ENCODE assay signal across 10 cellular contexts in the genomic region with DNA sequence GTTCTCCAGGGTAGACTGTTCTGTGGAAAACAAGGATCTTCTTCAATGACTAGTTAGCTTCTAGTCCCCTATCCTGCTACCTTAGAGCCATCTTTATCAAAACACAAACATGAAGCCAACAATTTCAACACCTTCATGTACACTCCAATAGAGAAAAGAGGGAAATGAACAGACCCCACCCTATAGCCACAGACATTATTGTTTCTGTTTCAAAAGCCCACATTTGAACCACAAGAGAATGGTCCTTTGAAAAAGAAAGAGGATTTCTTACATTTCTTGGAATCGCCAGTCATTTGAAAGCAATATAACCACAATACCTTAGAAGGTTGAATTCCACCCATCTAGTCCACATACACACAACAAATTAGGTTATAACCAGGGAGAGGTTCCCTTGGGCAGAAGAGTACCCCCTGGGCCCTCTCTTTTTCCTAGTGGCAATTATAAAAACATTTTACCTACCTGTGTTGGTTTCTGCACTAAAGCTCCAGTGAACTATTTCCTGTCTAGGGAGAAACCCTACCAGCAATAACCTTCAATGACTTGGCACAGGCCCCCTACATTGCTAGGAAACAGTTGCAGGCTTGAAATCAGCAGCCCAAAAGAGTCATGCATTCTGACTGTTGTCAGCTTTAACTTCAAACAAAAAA. TPM values are rescaled to one million over a fixed set of nuclear protein-coding genes. Genes with fewer than 3 reads are reported as not detected.
DNase-seq lines count a peak whose midpoint lies in the region; ATAC-seq, FAIRE-seq and TF ChIP-seq lines count a peak whose summit lies in the region.
"Had no signal": no experiment of that assay in that cellular context is flagged by ENCODE, and none has a peak within 500 bp of the region (broad histone marks: within the 10 kb centered on the region; RNA-seq: fewer than 3 reads in every experiment).

No MANE protein-coding gene starts in this region.

- H3K27ac ChIP-seq in right cardiac atrium (ENCODE audit: low read length) (no peak overlapping the region), pancreas (no peak overlapping the region)

- peak; percentile 65 for DNase-seq in activated CD8-positive, alpha-beta memory T cell treated with anti-CD3 and anti-CD28 coated beads, Interleukin-2, amount 10 ng/mL, durations not matched to agents 7 days and 5 days
- DNase-seq in activated CD8-positive, alpha-beta memory T cell treated with anti-CD3 and anti-CD28 coated beads, Interleukin-2, amount 50 U/mL, for 4 hours: no peak
- DNase-seq in MV-4-11 (lab: John Stamatoyannopoulos, UW) (peak; percentile 54), right cardiac atrium (no peak), pancreas (no peak)
- DNase-seq in activated T-helper 2 cell treated with anti-CD3 and anti-CD28 coated beads, Interferon-gamma antibody, Interleukin-2, Interleukin-4, amounts not matched to agents 10 μg/mL and 5 μg/mL and 100 μg/mL, durations not matched to agents 14 hours and 24 hours and 36 hours (ENCODE audit: low spot score): peak; percentile 18
- peak in 1 of 2 donors; percentile 52 for DNase-seq in stimulated activated effector memory CD8-positive, alpha-beta T cell treated with anti-CD3 and anti-CD28 coated beads, Interleukin-12 subunit alpha, Interleukin-12 subunit beta, amount 100 ng/mL, for 72 hours (ENCODE audit: low spot score in 2 of 2)
- DNase-seq: NCI-H2107, trophoblast cell had no signal

- WGBS in right cardiac atrium: 84% methylated on average over 1 of the region's 1 CpG
- 91 to 97% methylated on average over 1 of the region's 1 CpG for WGBS in pancreas, 2 donors

- FAIRE-seq in pancreas (lab: Jason Lieb, UNC): no peak

- TF ChIP-seq CTCF in pancreas (IDR thresholded peaks at IDR 0.05): no peak

- no peaks in the 10 kb centered on the region for H3K9me3 ChIP-seq in right cardiac atrium (ENCODE audit: control insufficient read depth, low read length)
- H3K9me3 ChIP-seq in pancreas: no peaks in the 10 kb centered on the region

- H3K36me3 ChIP-seq in pancreas: no peaks in the 10 kb centered on the region

- ATAC-seq in activated CD8-positive, alpha-beta memory T cell treated with anti-CD3 and anti-CD28 coated beads, Interleukin-2, amount 10 ng/mL, durations not matched to agents 7 days and 5 days: peak; percentile 42
- ATAC-seq in stimulated activated effector memory CD8-positive, alpha-beta T cell treated with anti-CD3 and anti-CD28 coated beads, Interleukin-12 subunit alpha, Interleukin-12 subunit beta, amount 100 ng/mL, for 72 hours: peak; percentile 57
- ATAC-seq in right cardiac atrium (no peak), HG02938 (IDR thresholded peaks at IDR 0.05; ENCODE audit: unreplicated experiment) (no peak), pancreas (no peak)

- H3K4me1 ChIP-seq in right cardiac atrium (ENCODE audit: control insufficient read depth, insufficient read depth, low read length) (peaks cover 2% of the 10 kb centered on the region), pancreas (peaks cover 0 to 3% (median 0%) of the 10 kb centered on the region in 3 donors)

- peak overlapping the region; percentile 54 for H3K4me3 Mint-ChIP-seq in activated CD8-positive, alpha-beta memory T cell treated with anti-CD3 and anti-CD28 coated beads, Interleukin-2, amount 10 ng/mL, durations not matched to agents 7 days and 5 days
- H3K4me3 Mint-ChIP-seq in activated T-helper 2 cell treated with anti-CD3 and anti-CD28 coated beads, Interferon-gamma antibody, Interleukin-2, Interleukin-4, amounts not matched to agents 10 μg/mL and 5 μg/mL and 100 μg/mL, durations not matched to agents 14 hours and 24 hours and 36 hours (ENCODE audit: low read depth): peak overlapping the region; percentile 54
- peak overlapping the region; percentile 10 for H3K4me3 Mint-ChIP-seq in stimulated activated effector memory CD8-positive, alpha-beta T cell treated with anti-CD3 and anti-CD28 coated beads, Interleukin-12 subunit alpha, Interleukin-12 subunit beta, amount 100 ng/mL, for 72 hours

- H3K4me3 ChIP-seq in right cardiac atrium (ENCODE audit: low read length): no peak overlapping the region
- no peak overlapping the region for H3K4me3 ChIP-seq in pancreas

- CTCF ChIA-PET in activated CD8-positive, alpha-beta memory T cell treated with anti-CD3 and anti-CD28 coated beads, Interleukin-2, amount 10 ng/mL, durations not matched to agents 7 days and 5 days (lab: Charles Lee): interaction anchor here (0.6 to 2.1 kb wide), 5 partner anchors 9 to 230 kb away, joined by 3 to 15 read pairs (median 5); a partner anchor contains a TSS

- H3K27me3 Mint-ChIP-seq in activated CD8-positive, alpha-beta memory T cell treated with anti-CD3 and anti-CD28 coated beads, Interleukin-2, amount 10 ng/mL, durations not matched to agents 7 days and 5 days: peaks cover 2% of the 10 kb centered on the region
- H3K27me3 Mint-ChIP-seq in activated T-helper 2 cell treated with anti-CD3 and anti-CD28 coated beads, Interferon-gamma antibody, Interleukin-2, Interleukin-4, amounts not matched to agents 10 μg/mL and 5 μg/mL and 100 μg/mL, durations not matched to agents 14 hours and 24 hours and 36 hours (ENCODE audit: low read depth): peaks cover 9% of the 10 kb centered on the region

- no peaks in the 10 kb centered on the region for H3K27me3 ChIP-seq in right cardiac atrium (ENCODE audit: control insufficient read depth, insufficient read depth)
- H3K27me3 ChIP-seq in pancreas: no peaks in the 10 kb centered on the region

- intact Hi-C loops in activated T-helper 2 cell treated with anti-CD3 and anti-CD28 coated beads, Interferon-gamma antibody, Interleukin-2, Interleukin-4, amounts not matched to agents 10 μg/mL and 5 μg/mL and 100 μg/mL, durations not matched to agents 14 hours and 24 hours and 36 hours (cut with micrococcal nuclease): loop anchor here (1.0 to 10.0 kb wide), 6 partner anchors 102 to 506 kb away; a partner anchor contains a TSS
- intact Hi-C loops in right cardiac atrium (cut with DNase I): loop anchor here (5.0 to 10.0 kb wide), 6 partner anchors 102 to 148 kb away; no protein-coding TSS in a partner anchor
- intact Hi-C loops in pancreas (cut with DNase I): loop anchor here in 2 of 3 donors (5.0 to 10.0 kb wide), 2 partner anchors 102 to 136 kb away; no protein-coding TSS in a partner anchor

- H3K36me3 Mint-ChIP-seq in activated CD8-positive, alpha-beta memory T cell treated with anti-CD3 and anti-CD28 coated beads, Interleukin-2, amount 10 ng/mL, durations not matched to agents 7 days and 5 days: peaks cover 5% of the 10 kb centered on the region
- peaks cover 15% of the 10 kb centered on the region for H3K36me3 Mint-ChIP-seq in activated T-helper 2 cell treated with anti-CD3 and anti-CD28 coated beads, Interferon-gamma antibody, Interleukin-2, Interleukin-4, amounts not matched to agents 10 μg/mL and 5 μg/mL and 100 μg/mL, durations not matched to agents 14 hours and 24 hours and 36 hours (ENCODE audit: low read depth)
- H3K36me3 Mint-ChIP-seq in stimulated activated effector memory CD8-positive, alpha-beta T cell treated with anti-CD3 and anti-CD28 coated beads, Interleukin-12 subunit alpha, Interleukin-12 subunit beta, amount 100 ng/mL, for 72 hours: peaks cover 13% of the 10 kb centered on the region

- H3K9me3 Mint-ChIP-seq in activated CD8-positive, alpha-beta memory T cell treated with anti-CD3 and anti-CD28 coated beads, Interleukin-2, amount 10 ng/mL, durations not matched to agents 7 days and 5 days (ENCODE audit: low read depth): no peaks in the 10 kb centered on the region
- H3K9me3 Mint-ChIP-seq in activated T-helper 2 cell treated with anti-CD3 and anti-CD28 coated beads, Interferon-gamma antibody, Interleukin-2, Interleukin-4, amounts not matched to agents 10 μg/mL and 5 μg/mL and 100 μg/mL, durations not matched to agents 14 hours and 24 hours and 36 hours: no peaks in the 10 kb centered on the region
- no peaks in the 10 kb centered on the region for H3K9me3 Mint-ChIP-seq in stimulated activated effector memory CD8-positive, alpha-beta T cell treated with anti-CD3 and anti-CD28 coated beads, Interleukin-12 subunit alpha, Interleukin-12 subunit beta, amount 100 ng/mL, for 72 hours

- H3K4me1 Mint-ChIP-seq in activated CD8-positive, alpha-beta memory T cell treated with anti-CD3 and anti-CD28 coated beads, Interleukin-2, amount 10 ng/mL, durations not matched to agents 7 days and 5 days: peaks cover 51% of the 10 kb centered on the region
- H3K4me1 Mint-ChIP-seq in activated T-helper 2 cell treated with anti-CD3 and anti-CD28 coated beads, Interferon-gamma antibody, Interleukin-2, Interleukin-4, amounts not matched to agents 10 μg/mL and 5 μg/mL and 100 μg/mL, durations not matched to agents 14 hours and 24 hours and 36 hours (ENCODE audit: low read depth): peaks cover 50% of the 10 kb centered on the region
- H3K4me1 Mint-ChIP-seq in stimulated activated effector memory CD8-positive, alpha-beta T cell treated with anti-CD3 and anti-CD28 coated beads, Interleukin-12 subunit alpha, Interleukin-12 subunit beta, amount 100 ng/mL, for 72 hours: peaks cover 35% of the 10 kb centered on the region

- H3K27ac Mint-ChIP-seq in activated CD8-positive, alpha-beta memory T cell treated with anti-CD3 and anti-CD28 coated beads, Interleukin-2, amount 10 ng/mL, durations not matched to agents 7 days and 5 days: peak overlapping the region; percentile 83
- peak overlapping the region; percentile 59 for H3K27ac Mint-ChIP-seq in activated T-helper 2 cell treated with anti-CD3 and anti-CD28 coated beads, Interferon-gamma antibody, Interleukin-2, Interleukin-4, amounts not matched to agents 10 μg/mL and 5 μg/mL and 100 μg/mL, durations not matched to agents 14 hours and 24 hours and 36 hours
- peak overlapping the region; percentile 11 for H3K27ac Mint-ChIP-seq in stimulated activated effector memory CD8-positive, alpha-beta T cell treated with anti-CD3 and anti-CD28 coated beads, Interleukin-12 subunit alpha, Interleukin-12 subunit beta, amount 100 ng/mL, for 72 hours

RNA-seq across cellular contexts. Expression of a gene that starts 2.7 kb away (rescaled TPM):
- total RNA-seq in activated CD8-positive, alpha-beta memory T cell treated with anti-CD3 and anti-CD28 coated beads, Interleukin-2, amount 10 ng/mL, durations not matched to agents 7 days and 5 days: 10 to 100 TPM; 23.8 to 42.7 TPM
- 27.8 and 31.1 TPM in 2 replicates for total RNA-seq in activated T-helper 2 cell treated with anti-CD3 and anti-CD28 coated beads, Interferon-gamma antibody, Interleukin-2, Interleukin-4, amounts not matched to agents 10 μg/mL and 5 μg/mL and 100 μg/mL, durations not matched to agents 14 hours and 24 hours and 36 hours
- total RNA-seq in right cardiac atrium: 10 to 100 TPM; 34.3 to 58.8 (median 39.9) TPM
- polyA plus RNA-seq in right cardiac atrium: 10.1 TPM
- 10 to 100 TPM; 20.7 to 49.7 (median 25.7) TPM for total RNA-seq in pancreas
- polyA plus RNA-seq in pancreas: 10 to 100 TPM in 1 of 2 donors, 1 to 10 TPM in 1; 8.2 to 12.6 TPM

Comparison
In these comparisons a context has a peak if more than half of its experiments do, and no peak if none do; other contexts are left out.
1. DNase-seq: peak in activated CD8-positive, alpha-beta memory T cell treated with anti-CD3 and anti-CD28 coated beads, Interleukin-2, amount 10 ng/mL, durations not matched to agents 7 days and 5 days (single experiment), MV-4-11 (single experiment) and activated T-helper 2 cell treated with anti-CD3 and anti-CD28 coated beads, Interferon-gamma antibody, Interleukin-2, Interleukin-4, amounts not matched to agents 10 μg/mL and 5 μg/mL and 100 μg/mL, durations not matched to agents 14 hours and 24 hours and 36 hours (single experiment); none in activated CD8-positive, alpha-beta memory T cell treated with anti-CD3 and anti-CD28 coated beads, Interleukin-2, amount 50 U/mL, for 4 hours (single experiment), right cardiac atrium (0 of 3) and pancreas (0 of 6).
2. ATAC-seq: peak in activated CD8-positive, alpha-beta memory T cell treated with anti-CD3 and anti-CD28 coated beads, Interleukin-2, amount 10 ng/mL, durations not matched to agents 7 days and 5 days (single experiment) and stimulated activated effector memory CD8-positive, alpha-beta T cell treated with anti-CD3 and anti-CD28 coated beads, Interleukin-12 subunit alpha, Interleukin-12 subunit beta, amount 100 ng/mL, for 72 hours (single experiment); none in right cardiac atrium (0 of 2), HG02938 (single experiment) and pancreas (0 of 4).
3. H3K27ac Mint-ChIP-seq: peak in every context shown above with its lines; median percentile 83 in activated CD8-positive, alpha-beta memory T cell treated with anti-CD3 and anti-CD28 coated beads, Interleukin-2, amount 10 ng/mL, durations not matched to agents 7 days and 5 days; 59 in activated T-helper 2 cell treated with anti-CD3 and anti-CD28 coated beads, Interferon-gamma antibody, Interleukin-2, Interleukin-4, amounts not matched to agents 10 μg/mL and 5 μg/mL and 100 μg/mL, durations not matched to agents 14 hours and 24 hours and 36 hours; 11 in stimulated activated effector memory CD8-positive, alpha-beta T cell treated with anti-CD3 and anti-CD28 coated beads, Interleukin-12 subunit alpha, Interleukin-12 subunit beta, amount 100 ng/mL, for 72 hours.
4. Peak in every context shown above with its lines, with median percentiles within 50 percentile points of each other: H3K4me3 Mint-ChIP-seq.